Comparison of ENCODE assay signal across 20 cellular contexts in genomic region chr3:123375014-123375940, GRCh38.
A peak's percentile ranks its signal among the peaks of the same experiment; 100 is the strongest.
DNase-seq lines count a peak whose midpoint lies in the region; ATAC-seq, FAIRE-seq and TF ChIP-seq lines count a peak whose summit lies in the region.
"Had no signal": no experiment of that assay in that cellular context is flagged by ENCODE, and none has a peak within 500 bp of the region (broad histone marks: within the 10 kb centered on the region; RNA-seq: fewer than 3 reads in every experiment).

No MANE protein-coding gene starts in this region.

- H3K4me3 ChIP-seq in H1 (ENCODE audit: extremely low read depth in 1 of 4, insufficient read depth in 2 of 4, low read depth in 3 of 4, low read length in 4 of 4) (no peak overlapping the region), mesenchymal stem cell (ENCODE audit: insufficient read depth in 1 of 2, low read depth in 1 of 2, low read length in 2 of 2) (no peak overlapping the region), upper lobe of right lung (no peak overlapping the region)
- H3K4me3 ChIP-seq: MG63, PC-9, right lobe of liver had no signal

- POLR2A ChIA-PET in H1 (lab: Charles Lee; ENCODE audit: partially characterized antibody) = interaction anchor here (1.2 to 1.4 kb wide), 3 partner anchors 8 to 10 kb away, joined by 4 to 5 read pairs (median 4); no protein-coding TSS in a partner anchor

- TF ChIP-seq CTCF in H1 (IDR thresholded peaks at IDR 0.05; ENCODE audit: control extremely low read depth in 1 of 3, insufficient read depth in 1 of 3, low read depth in 1 of 3, low read length in 3 of 3) = peak; percentile 29 to 67 (median 54)
- no peak for TF ChIP-seq CTCF in upper lobe of right lung (IDR thresholded peaks at IDR 0.05)
- TF ChIP-seq CTCF in natural killer cell (IDR thresholded peaks at IDR 0.05) = no peak

- ATAC-seq in upper lobe of right lung (no peak), natural killer cell (no peak), HG02642 (IDR thresholded peaks at IDR 0.05; ENCODE audit: poor library complexity, unreplicated experiment) (no peak)
- ATAC-seq: activated T-cell treated with anti-CD3 and anti-CD28 coated beads, Interleukin-2, amount 50 U/mL, for 72 hours; CD8-positive, alpha-beta T cell; T-cell had no signal

- H4K20me1 ChIP-seq in H1 (replicated peaks in 1 of 2; ENCODE audit: control insufficient read depth in 1 of 2, insufficient read depth in 2 of 2, low read length in 2 of 2) = no peaks in the 10 kb centered on the region

- H2AFZ ChIP-seq in H1 (ENCODE audit: low read length) = no peak overlapping the region
- H2AFZ ChIP-seq in mesenchymal stem cell (ENCODE audit: low read depth, low read length) = no peak overlapping the region
- H2AFZ ChIP-seq: PC-9 had no signal

- no peak for TF ChIP-seq POLR2A in H1 (IDR thresholded peaks at IDR 0.05; ENCODE audit: control extremely low read depth in 1 of 2, low read depth in 2 of 2, low read length in 2 of 2)

- no peaks in the 10 kb centered on the region for H3K9me3 Mint-ChIP-seq in natural killer cell
- H3K9me3 Mint-ChIP-seq: activated T-cell treated with anti-CD3 and anti-CD28 coated beads, Interleukin-2, amount 50 U/mL, for 72 hours; CD8-positive, alpha-beta T cell; immature natural killer cell; stimulated activated naive CD8-positive, alpha-beta T cell treated with anti-CD3 and anti-CD28 coated beads, Interleukin-15, Interleukin-2, amounts not matched to agents 100 ng/mL and 50 ng/mL, for 24 hours; T-cell had no signal

- H3K9ac ChIP-seq in H1 (replicated peaks in 1 of 4; ENCODE audit: extremely low read depth in 1 of 4, low read depth in 3 of 4, low read length in 3 of 4) (no peak overlapping the region), mesenchymal stem cell (ENCODE audit: low read length) (no peak overlapping the region)

- H2AK5ac ChIP-seq in H1 (ENCODE audit: low read depth, low read length) = no peak overlapping the region
- H2AK5ac ChIP-seq in mesenchymal stem cell (ENCODE audit: low read length, severe bottlenecking) = no peak overlapping the region

- no peak overlapping the region for H3K4ac ChIP-seq in H1 (replicated peaks; ENCODE audit: insufficient read length, low read depth, low read length)
- no peak overlapping the region for H3K4ac ChIP-seq in mesenchymal stem cell (ENCODE audit: low read depth in 1 of 2, low read length in 2 of 2)

- H3K18ac ChIP-seq in H1 (ENCODE audit: extremely low read depth, low read length) (no peak overlapping the region), mesenchymal stem cell (ENCODE audit: low read depth in 1 of 2, low read length in 2 of 2) (no peak overlapping the region)

- no peak overlapping the region for H3K27ac Mint-ChIP-seq in natural killer cell
- H3K27ac Mint-ChIP-seq: activated T-cell treated with anti-CD3 and anti-CD28 coated beads, Interleukin-2, amount 50 U/mL, for 72 hours; CD8-positive, alpha-beta T cell; immature natural killer cell; stimulated activated naive CD8-positive, alpha-beta T cell treated with anti-CD3 and anti-CD28 coated beads, Interleukin-15, Interleukin-2, amounts not matched to agents 100 ng/mL and 50 ng/mL, for 24 hours; T-cell had no signal

- H3K4me1 ChIP-seq in H1 (replicated peaks in 1 of 4; ENCODE audit: control insufficient read depth in 3 of 4, insufficient read depth in 4 of 4, low read length in 3 of 4) (peaks cover 0 to 4% (median 0%) of the 10 kb centered on the region in 4 experiments; a peak in 1 of 7 replicates), mesenchymal stem cell (ENCODE audit: control insufficient read depth, insufficient read depth, low read depth, low read length) (no peaks in the 10 kb centered on the region), upper lobe of right lung (peaks cover 14% of the 10 kb centered on the region)

- no peak overlapping the region for H3K4me3 Mint-ChIP-seq in natural killer cell
- H3K4me3 Mint-ChIP-seq: activated T-cell treated with anti-CD3 and anti-CD28 coated beads, Interleukin-2, amount 50 U/mL, for 72 hours; CD8-positive, alpha-beta T cell; immature natural killer cell; stimulated activated naive CD8-positive, alpha-beta T cell treated with anti-CD3 and anti-CD28 coated beads, Interleukin-15, Interleukin-2, amounts not matched to agents 100 ng/mL and 50 ng/mL, for 24 hours; T-cell had no signal

- H2BK12ac ChIP-seq in H1 (ENCODE audit: low read depth, low read length) (peak overlapping the region; percentile 31; the same call in 1 of the 2 replicates), mesenchymal stem cell (ENCODE audit: low read length in 2 of 2) (no peak overlapping the region)

- peak; percentile 77 to 84 for TF ChIP-seq RAD21 in H1 (IDR thresholded peaks at IDR 0.05 in 1 of 2, conservative IDR thresholded peaks at IDR 0.05 in 1 of 2; ENCODE audit: low read depth in 2 of 2, low read length in 2 of 2)

- H3K4me2 ChIP-seq in H1 (ENCODE audit: insufficient read depth in 1 of 2, low read depth in 2 of 2, low read length in 2 of 2) (no peak overlapping the region), mesenchymal stem cell (ENCODE audit: low read length, poor library complexity, severe bottlenecking) (no peak overlapping the region)
- H3K4me2 ChIP-seq: PC-9 had no signal

- no peaks in the 10 kb centered on the region for H3K4me1 Mint-ChIP-seq in natural killer cell
- H3K4me1 Mint-ChIP-seq: immature natural killer cell, T-cell had no signal

- 90% methylated on average over 13 of the region's 13 CpGs; no CpG with 5 or more reads in 1 of the 2 experiments for WGBS in H1 (ENCODE audit: extremely low coverage in 1 of 2, insufficient coverage in 1 of 2, insufficient read length in 1 of 2, insufficient replicate concordance in 2 of 2, low coverage in 1 of 2, low lambda C conversion rate in 2 of 2, missing lambda C conversion rate in 1 of 2), 2 experiments
- WGBS in mesenchymal stem cell = 37% methylated on average over 13 of the region's 13 CpGs

- no peak overlapping the region for H2BK120ac ChIP-seq in H1 (replicated peaks; ENCODE audit: low read depth, low read length)
- no peak overlapping the region for H2BK120ac ChIP-seq in mesenchymal stem cell (ENCODE audit: low read depth, low read length)

- FAIRE-seq in H1 (lab: Jason Lieb, UNC) = peak; percentile 50

- no peaks in the 10 kb centered on the region for H3K23me2 ChIP-seq in H1 (ENCODE audit: low read depth, low read length)

- no peak overlapping the region for H3K56ac ChIP-seq in H1 (replicated peaks; ENCODE audit: insufficient read length, low read depth, low read length)

- H4K91ac ChIP-seq in H1 (replicated peaks; ENCODE audit: insufficient read length, low read length) (no peak overlapping the region), mesenchymal stem cell (ENCODE audit: low read length) (no peak overlapping the region)

- H3K27me3 Mint-ChIP-seq in natural killer cell (ENCODE audit: low read depth in 2 of 2) = no peaks in the 10 kb centered on the region

- H4K5ac ChIP-seq in H1 (ENCODE audit: insufficient read length, low read depth, low read length) = no peak overlapping the region

- intact Hi-C loops in upper lobe of right lung (cut with DNase I) (no loop called here), natural killer cell (cut with micrococcal nuclease) (no loop called here)

- H2BK20ac ChIP-seq in H1 (ENCODE audit: low read length) = no peak overlapping the region

- no peak overlapping the region for H2BK15ac ChIP-seq in H1 (ENCODE audit: low read length)
- no peak overlapping the region for H2BK15ac ChIP-seq in mesenchymal stem cell (ENCODE audit: low read depth, poor library complexity, severe bottlenecking)

- no peaks in the 10 kb centered on the region for H3K36me3 Mint-ChIP-seq in natural killer cell
- H3K36me3 Mint-ChIP-seq: CD8-positive, alpha-beta T cell; immature natural killer cell; T-cell had no signal

- H3K9me3 ChIP-seq in H1 (ENCODE audit: insufficient read depth in 2 of 2, low read depth in 1 of 2, low read length in 1 of 2) (no peaks in the 10 kb centered on the region), mesenchymal stem cell (ENCODE audit: control insufficient read depth, low read length) (no peaks in the 10 kb centered on the region), upper lobe of right lung (no peaks in the 10 kb centered on the region)
- H3K9me3 ChIP-seq: MG63, right lobe of liver had no signal

- no peaks in the 10 kb centered on the region for H3K79me1 ChIP-seq in H1 (ENCODE audit: low read depth, low read length)
- no peaks in the 10 kb centered on the region for H3K79me1 ChIP-seq in mesenchymal stem cell (replicated peaks; ENCODE audit: low read length, poor library complexity, severe bottlenecking)

- no peak overlapping the region for H2BK5ac ChIP-seq in H1 (ENCODE audit: low read depth, low read length)
- no peak overlapping the region for H2BK5ac ChIP-seq in mesenchymal stem cell (ENCODE audit: low read depth, low read length, poor library complexity, severe bottlenecking)

- no peak for TF ChIP-seq EP300 in H1 (IDR thresholded peaks at IDR 0.05; ENCODE audit: borderline replicate concordance in 1 of 2, low read depth in 2 of 2, low read length in 2 of 2)

- no peak overlapping the region for H3K23ac ChIP-seq in H1 (ENCODE audit: insufficient read length)
- no peak overlapping the region for H3K23ac ChIP-seq in mesenchymal stem cell (ENCODE audit: low read length in 2 of 2)

- H3K27ac ChIP-seq in H1 (ENCODE audit: low read depth, low read length) (no peak overlapping the region), mesenchymal stem cell (ENCODE audit: low read length, poor library complexity, severe bottlenecking) (no peak overlapping the region), upper lobe of right lung (no peak overlapping the region)
- H3K27ac ChIP-seq: HL-60, PC-9, right lobe of liver had no signal

- H3K79me2 ChIP-seq in H1 (ENCODE audit: control insufficient read depth in 1 of 2, insufficient read depth in 2 of 2, low read length in 2 of 2) = no peaks in the 10 kb centered on the region

- CTCF ChIA-PET in H1 (lab: Charles Lee; ENCODE audit: partially characterized antibody) = interaction anchor here (0.6 to 8.2 kb wide), 42 partner anchors 8 to 1075 kb away, joined by 3 to 63 read pairs (median 5); partner anchors contain the start of gene ADCY5

- H3K36me3 ChIP-seq in H1 (ENCODE audit: control insufficient read depth in 2 of 4, insufficient read depth in 4 of 4, low read length in 3 of 4) = no peaks in the 10 kb centered on the region; a peak in 1 of 8 replicates
- no peaks in the 10 kb centered on the region for H3K36me3 ChIP-seq in mesenchymal stem cell (ENCODE audit: control insufficient read depth in 1 of 2, insufficient read depth in 2 of 2, low read depth in 1 of 2, low read length in 2 of 2)
- H3K36me3 ChIP-seq in upper lobe of right lung = no peaks in the 10 kb centered on the region
- H3K36me3 ChIP-seq: MG63, right lobe of liver had no signal

- H3K27me3 ChIP-seq in H1 (replicated peaks in 1 of 4; ENCODE audit: control insufficient read depth in 3 of 4, extremely low read depth in 1 of 4, insufficient read depth in 3 of 4, low read length in 3 of 4) (peaks cover 0 to 2% (median 0%) of the 10 kb centered on the region in 4 experiments; a peak in 1 of 7 replicates), mesenchymal stem cell (ENCODE audit: control insufficient read depth in 1 of 2, insufficient read depth in 1 of 2, low read length in 2 of 2) (peaks cover 92% of the 10 kb centered on the region in 2 experiments), upper lobe of right lung (no peaks in the 10 kb centered on the region)
- H3K27me3 ChIP-seq: MG63, right lobe of liver had no signal

- H3K14ac ChIP-seq in H1 (ENCODE audit: insufficient read length) (no peak overlapping the region), mesenchymal stem cell (ENCODE audit: low read length in 2 of 2) (no peak overlapping the region)

- no peak overlapping the region for H4K8ac ChIP-seq in H1 (ENCODE audit: extremely low read depth, insufficient read depth, low read length)
- no peak overlapping the region for H4K8ac ChIP-seq in mesenchymal stem cell (ENCODE audit: low read length)

- DNase-seq in NCI-H1092 treated with DMSO at 0.1 percent for 48 hours (lab: John Stamatoyannopoulos, UW) (peak; percentile 3), NCI-H1092 (lab: John Stamatoyannopoulos, UW) (no peak), H1 (ENCODE audit: low read depth in 1 of 2, low spot score in 2 of 2) (no peak), mesenchymal stem cell (peak; percentile 36), upper lobe of right lung (peak; percentile 46), natural killer cell (no peak), NCI-H2227 (lab: John Stamatoyannopoulos, UW; ENCODE audit: unreplicated experiment) (no peak)
- DNase-seq: activated CD4-positive, alpha-beta T cell treated with anti-CD3 and anti-CD28 coated beads for 4 hours; activated T-cell treated with anti-CD3 and anti-CD28 coated beads, Interleukin-2, amount 50 U/mL, for 72 hours; amniotic stem cell; CD8-positive, alpha-beta T cell; GOT3; immature natural killer cell; MG63; PC-9; right lobe of liver; T-cell had no signal

Comparison
In these comparisons a context has a peak if more than half of its experiments do, and no peak if none do; other contexts are left out.
1. DNase-seq: peak in NCI-H1092 treated with DMSO at 0.1 percent for 48 hours (single experiment), mesenchymal stem cell (single experiment) and upper lobe of right lung (single experiment); none in NCI-H1092 (single experiment), H1 (0 of 2), natural killer cell (single experiment) and NCI-H2227 (single experiment).
2. CTCF ChIP-seq: peak in H1 (3 of 3); none in upper lobe of right lung (single experiment) and natural killer cell (single experiment).